Comparison of ENCODE assay signal across 9 cellular contexts in genomic region chr3:112638327-112639020, GRCh38. TPM values are rescaled to one million over a fixed set of nuclear protein-coding genes. Genes with fewer than 3 reads are reported as not detected.
A peak's percentile ranks its signal among the peaks of the same experiment; 100 is the strongest.
DNase-seq lines count a peak whose midpoint lies in the region; ATAC-seq and TF ChIP-seq lines count a peak whose summit lies in the region.
"Had no signal": no experiment of that assay in that cellular context is flagged by ENCODE, and none has a peak within 500 bp of the region (broad histone marks: within the 10 kb centered on the region; RNA-seq: fewer than 3 reads in every experiment).

No MANE protein-coding gene starts in this region.

- DNase-seq in fibroblast of the aortic adventitia (ENCODE audit: low read depth): peak; percentile 69
- peak; percentile 31 for DNase-seq in osteoblast (ENCODE audit: insufficient read length, low spot score, missing footprints)
- no peak for DNase-seq in transverse colon
- no peak for DNase-seq in DMS 273 (lab: John Stamatoyannopoulos, UW; ENCODE audit: unreplicated experiment)
- no peak for DNase-seq in Caco-2
- DNase-seq: natural killer cell, NCI-H524 had no signal

- in situ Hi-C loops in transverse colon (cut with MboI; ENCODE audit: low pct_ligation_motif_present in 1 of 4, low pct_unique_long_range_greater_than_20kb in 1 of 4, low sequenced_read_pairs in 3 of 4): loop anchor here in 2 of 4 donors (25.0 kb wide), 2 partner anchors 349 to 649 kb away; partner anchors contain the start of genes CD200R1 (in 1 of the 2) and GTPBP8 (in 1 of the 2)

- no peak for TF ChIP-seq CTCF in fibroblast of the aortic adventitia (IDR thresholded peaks at IDR 0.05; ENCODE audit: insufficient read depth, low read length)
- TF ChIP-seq CTCF in osteoblast (IDR thresholded peaks at IDR 0.05; ENCODE audit: extremely low read depth, low read depth, low read length): no peak
- no peak for TF ChIP-seq CTCF in transverse colon (IDR thresholded peaks at IDR 0.05)
- TF ChIP-seq CTCF in Caco-2 (IDR thresholded peaks at IDR 0.05; ENCODE audit: insufficient read depth in 1 of 2, low read depth in 1 of 2, low read length in 1 of 2, severe bottlenecking in 1 of 2, unreplicated experiment in 1 of 2): no peak

- no peaks in the 10 kb centered on the region for H3K9me3 ChIP-seq in osteoblast (ENCODE audit: low read depth, low read length)
- H3K9me3 ChIP-seq in transverse colon: no peaks in the 10 kb centered on the region
- no peaks in the 10 kb centered on the region for H3K9me3 ChIP-seq in Caco-2

- BruUV-seq in Caco-2 (replicated peaks; lab: Mats Ljungman, UMichigan): no TSS peak

- H3K4me1 ChIP-seq in osteoblast (ENCODE audit: insufficient read depth, low read length): peaks cover 60% of the 10 kb centered on the region
- peaks cover 0 to 47% (median 5%) of the 10 kb centered on the region in 4 donors for H3K4me1 ChIP-seq in transverse colon
- H3K4me1 ChIP-seq in Caco-2: peaks cover 16% of the 10 kb centered on the region

- peaks cover 9% of the 10 kb centered on the region for H3K9me3 Mint-ChIP-seq in Caco-2 (ENCODE audit: unreplicated experiment)
- H3K9me3 Mint-ChIP-seq: natural killer cell had no signal

- H3K27me3 ChIP-seq in osteoblast (ENCODE audit: insufficient read depth, low read length) (no peaks in the 10 kb centered on the region), transverse colon (peaks cover 6% of the 10 kb centered on the region), Caco-2 (replicated peaks; ENCODE audit: control insufficient read depth, insufficient read depth, low read length) (no peaks in the 10 kb centered on the region)

- TF ChIP-seq EP300 in transverse colon (IDR thresholded peaks at IDR 0.05; ENCODE audit: low read depth): no peak

- H3K4me3 ChIP-seq in fibroblast of the aortic adventitia (ENCODE audit: low read depth, low read length) (peak overlapping the region; percentile 99), osteoblast (ENCODE audit: insufficient read depth, low read length) (peak overlapping the region; percentile 80), transverse colon (peak overlapping the region in 1 of 4 donors; percentile 20), Caco-2 (ENCODE audit: low read depth, low read length) (no peak overlapping the region)

- peaks cover 44% of the 10 kb centered on the region for H3K36me3 ChIP-seq in osteoblast (ENCODE audit: insufficient read depth, low read length)
- no peaks in the 10 kb centered on the region for H3K36me3 ChIP-seq in transverse colon
- H3K36me3 ChIP-seq in Caco-2 (ENCODE audit: control insufficient read depth, insufficient read depth, low read length): no peaks in the 10 kb centered on the region

- CTCF ChIA-PET in Caco-2 (lab: Charles Lee): no interaction called here

- H3K27ac ChIP-seq in adipose tissue (ENCODE audit: low read depth, low read length) (peak overlapping the region; percentile 23), osteoblast (ENCODE audit: low read depth, low read length) (peak overlapping the region; percentile 98), transverse colon (peak overlapping the region; percentile 74 to 87 (median 82))

- POLR2A ChIA-PET in Caco-2 (lab: Charles Lee): no interaction called here

- H3K4me1 Mint-ChIP-seq in Caco-2 (ENCODE audit: low read depth, unreplicated experiment): peaks cover 9% of the 10 kb centered on the region

- no peak for ATAC-seq in HG02588 (IDR thresholded peaks at IDR 0.05; ENCODE audit: unreplicated experiment)
- ATAC-seq: natural killer cell had no signal

- intact Hi-C loops in transverse colon (cut with DNase I; ENCODE audit: low total_unique reads): no loop called here
- intact Hi-C loops in Caco-2 (cut with micrococcal nuclease; ENCODE audit: unreplicated experiment): no loop called here

- H3K79me2 ChIP-seq in osteoblast (ENCODE audit: insufficient read depth, low read length): peaks cover 74% of the 10 kb centered on the region

- H3K36me3 Mint-ChIP-seq in Caco-2 (ENCODE audit: insufficient read depth, unreplicated experiment): no peaks in the 10 kb centered on the region
- H3K36me3 Mint-ChIP-seq: natural killer cell had no signal

- H2AFZ ChIP-seq in osteoblast (ENCODE audit: low read length): no peak overlapping the region

- no peaks in the 10 kb centered on the region for H3K27me3 Mint-ChIP-seq in Caco-2 (ENCODE audit: insufficient read depth, unreplicated experiment)

- no peak for TF ChIP-seq POLR2A in transverse colon (IDR thresholded peaks at IDR 0.05)

- 60 to 84% (median 68%) methylated on average over 17 of the region's 17 CpGs for WGBS in adipose tissue, 3 donors
- WGBS in transverse colon (ENCODE audit: low coverage in 1 of 2), 2 donors: 67 to 83% methylated on average over 2 to 17 of the region's 17 CpGs

- no peak overlapping the region for H3K27ac Mint-ChIP-seq in Caco-2 (ENCODE audit: unreplicated experiment)
- H3K27ac Mint-ChIP-seq: natural killer cell had no signal

- peak overlapping the region; percentile 93 for H3K4me2 ChIP-seq in osteoblast (ENCODE audit: insufficient read depth, low read length)

- no peak overlapping the region for H3K4me3 Mint-ChIP-seq in Caco-2 (ENCODE audit: unreplicated experiment)
- H3K4me3 Mint-ChIP-seq: natural killer cell had no signal

- peaks cover 54% of the 10 kb centered on the region for H4K20me1 ChIP-seq in osteoblast (ENCODE audit: insufficient read depth, low read length)

RNA-seq across cellular contexts. Expression of gene CCDC80, which starts 2.5 kb away (rescaled TPM):
- polyA plus RNA-seq in adipose tissue: 100 to 1,000 TPM in 1 of 3 donors, 10 to 100 TPM in 2; 16.5 to 213 (median 81.7) TPM
- 614 and 2,284 TPM in 2 replicates for total RNA-seq in fibroblast of the aortic adventitia (ENCODE audit: low replicate concordance)
- total RNA-seq in osteoblast: 564 and 657 TPM in 2 replicates
- total RNA-seq in transverse colon: 10 to 100 TPM in 2 of 4 donors, 1 to 10 TPM in 2; 6.4 to 55.3 (median 18.4) TPM
- total RNA-seq in Caco-2 (2022): 19.4 and 26.2 TPM in 2 replicates

Comparison
In these comparisons a context has a peak if more than half of its experiments do, and no peak if none do; other contexts are left out.
1. H3K27ac ChIP-seq: peak in every context shown above with its lines; median percentile 98 in osteoblast; 82 in transverse colon; 23 in adipose tissue.
2. DNase-seq: peak in fibroblast of the aortic adventitia (single experiment) and osteoblast (single experiment); none in transverse colon (single experiment), DMS 273 (single experiment) and Caco-2 (0 of 2).
3. RNA of gene CCDC80, which starts 2.5 kb away (total RNA-seq): 564 to 657 TPM in osteoblast and 614 to 2,284 TPM in fibroblast of the aortic adventitia; 6.4 to 55.3 TPM in transverse colon and 19.4 to 26.2 TPM in Caco-2; every median in the first group is over 10 times any median in the second.